1 cellular context compared by ENCODE assay signal in the genomic region with DNA sequence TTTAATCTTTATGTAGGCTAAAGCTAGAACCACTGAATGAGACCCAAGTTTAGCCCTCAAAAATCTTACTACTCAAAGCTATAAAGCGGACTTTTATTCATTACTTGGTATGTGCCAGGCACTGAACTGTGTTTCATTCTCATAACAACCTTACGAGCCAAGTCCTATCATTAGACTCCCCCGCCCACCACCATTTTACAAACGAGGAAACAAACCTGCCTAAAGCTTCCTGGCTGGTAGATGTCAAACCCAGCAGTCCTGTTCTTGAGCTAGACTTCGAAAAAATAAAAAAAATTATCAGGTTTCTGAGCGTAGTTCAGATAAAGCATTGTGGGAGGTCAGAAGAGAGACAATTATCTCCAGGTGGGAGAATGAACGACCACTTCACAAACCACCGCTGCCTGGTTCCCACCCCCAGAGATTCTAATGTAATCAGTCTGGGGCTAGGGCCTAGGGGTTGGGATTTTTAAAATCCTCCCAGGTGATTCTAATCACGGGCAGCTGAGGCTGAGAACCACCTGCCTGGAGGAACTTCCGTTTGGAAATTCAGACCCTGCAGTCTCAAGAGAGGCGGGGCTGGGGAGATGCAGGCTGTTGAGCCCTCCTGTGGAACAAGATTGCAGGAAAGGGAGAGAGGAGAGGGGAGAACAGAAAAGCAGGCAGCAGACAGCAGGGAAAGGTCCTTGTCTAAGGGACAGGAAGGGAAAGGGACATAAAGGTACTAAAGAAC.
TF ChIP-seq lines count a peak whose summit lies in the region.

No MANE protein-coding gene starts in this region.

TF ChIP-seq in HCT116, 20 proteins besides CTCF, POLR2A, EP300 and RAD21:
- TF ChIP-seq SIN3A (IDR thresholded peaks at IDR 0.05; ENCODE audit: low read depth): no peak; the same call in 1 of the 2 replicates
- TF ChIP-seq POLR2AphosphoS5 (IDR thresholded peaks at IDR 0.05; ENCODE audit: low read depth, low read length): no peak
- no peak for TF ChIP-seq EZH2 (IDR thresholded peaks at IDR 0.05)
- TF ChIP-seq CEBPB (IDR thresholded peaks at IDR 0.05; ENCODE audit: low read depth): no peak
- no peak for TF ChIP-seq EZH2phosphoT487 (IDR thresholded peaks at IDR 0.05; ENCODE audit: borderline replicate concordance)
- no peak for TF ChIP-seq ZBTB33 (IDR thresholded peaks at IDR 0.05; ENCODE audit: extremely low read depth, insufficient replicate concordance, low read length)
- no peak for TF ChIP-seq CBX3 (IDR thresholded peaks at IDR 0.05; ENCODE audit: low read depth)
- TF ChIP-seq FOSL1 (IDR thresholded peaks at IDR 0.05; ENCODE audit: low read depth): no peak
- no peak for TF ChIP-seq ZFX (IDR thresholded peaks at IDR 0.05)
- TF ChIP-seq ELF1 (IDR thresholded peaks at IDR 0.05; ENCODE audit: borderline replicate concordance, low read depth): no peak
- TF ChIP-seq SP1 (IDR thresholded peaks at IDR 0.05; ENCODE audit: low read depth): no peak
- TF ChIP-seq ZNF274 (IDR thresholded peaks at IDR 0.05; ENCODE audit: low read depth, low read length): no peak
- no peak for TF ChIP-seq REST (IDR thresholded peaks at IDR 0.05; ENCODE audit: low read depth)
- no peak for TF ChIP-seq SRF (IDR thresholded peaks at IDR 0.05; ENCODE audit: low read depth)
- no peak for TF ChIP-seq EGR1 (IDR thresholded peaks at IDR 0.05; ENCODE audit: low read depth)
- no peak for TF ChIP-seq JUND (IDR thresholded peaks at IDR 0.05)
- TF ChIP-seq, protein P1, sequence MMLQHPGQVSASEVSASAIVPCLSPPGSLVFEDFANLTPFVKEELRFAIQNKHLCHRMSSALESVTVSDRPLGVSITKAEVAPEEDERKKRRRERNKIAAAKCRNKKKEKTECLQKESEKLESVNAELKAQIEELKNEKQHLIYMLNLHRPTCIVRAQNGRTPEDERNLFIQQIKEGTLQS (IDR thresholded peaks at IDR 0.05): no peak
TF ChIP-seq in HCT116: peak in this region for 0.
